ENCODE assay signal across 8 cellular contexts in the genomic region with DNA sequence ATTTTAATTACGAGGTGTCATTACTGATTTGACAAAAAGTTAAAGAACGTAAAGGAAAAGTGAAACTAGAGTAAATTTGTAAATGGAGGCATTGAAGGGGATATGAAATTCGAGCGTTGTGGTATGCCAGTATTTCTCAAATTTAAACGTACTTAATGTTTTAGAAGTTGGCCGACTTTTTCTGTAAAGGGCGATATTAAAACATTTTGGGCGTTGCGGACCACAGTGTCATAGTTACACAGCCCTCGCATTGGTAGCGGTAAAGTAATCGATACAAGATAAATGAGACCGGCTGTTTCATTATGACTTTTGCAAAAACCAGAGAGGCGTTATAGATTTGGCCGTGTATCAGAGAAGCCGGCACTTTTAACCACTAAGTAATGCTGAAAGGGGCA. TPM values are rescaled to one million over a fixed set of nuclear protein-coding genes. Genes with fewer than 3 reads are reported as not detected.
DNase-seq lines count a peak whose midpoint lies in the region; ATAC-seq and TF ChIP-seq lines count a peak whose summit lies in the region.

No MANE protein-coding gene starts in this region.

- H4K91ac ChIP-seq in IMR-90 (ENCODE audit: insufficient read depth, low read depth, low read length), result peak overlapping the region; percentile 74
- no peak overlapping the region for H4K91ac ChIP-seq in mesenchymal stem cell (ENCODE audit: low read length)

- 0 out of 4 replicates have a peak, but pooled peaks cover 0 to 3% of the 10 kb centered on the region in 2 experiments for H3K79me1 ChIP-seq in IMR-90 (ENCODE audit: low read depth in 1 of 2, low read length in 2 of 2)
- H3K79me1 ChIP-seq in mesenchymal stem cell (replicated peaks; ENCODE audit: low read length, poor library complexity, severe bottlenecking), result no peaks in the 10 kb centered on the region

- H3K9ac ChIP-seq in IMR-90 (ENCODE audit: low read depth, low read length), result peak overlapping the region; percentile 63
- peak overlapping the region; percentile 95 for H3K9ac ChIP-seq in mesenchymal stem cell (ENCODE audit: low read length)

- peak overlapping the region; percentile 82; the same call in 1 of the 2 replicates for H4K5ac ChIP-seq in IMR-90 (ENCODE audit: low read depth, low read length)

- POLR2A ChIA-PET in IMR-90 (lab: Charles Lee; ENCODE audit: unreplicated experiment), result interaction anchor here (0.6 to 2.8 kb wide), 9 partner anchors 18 to 1747 kb away, joined by 3 to 24 read pairs (median 4); a partner anchor contains a TSS

- peak overlapping the region; percentile 99 for H3K56ac ChIP-seq in IMR-90 (ENCODE audit: extremely low read depth, insufficient read depth, low read length)

- peak overlapping the region; percentile 96 for H3K27ac Mint-ChIP-seq in activated CD4-positive, alpha-beta T cell treated with anti-CD3 and anti-CD28 coated beads, Interleukin-2, amount 10 ng/mL, durations not matched to agents 24 days and 14 days

- H2AK5ac ChIP-seq in IMR-90 (ENCODE audit: low read depth, low read length) (no peak overlapping the region), mesenchymal stem cell (ENCODE audit: low read length, severe bottlenecking) (peak overlapping the region; percentile 50)

- TF ChIP-seq POLR2A in IMR-90 (IDR thresholded peaks at IDR 0.05; ENCODE audit: low read depth, low read length), result no peak
- no peak for TF ChIP-seq POLR2A in vagina (IDR thresholded peaks at IDR 0.05)

- H3K4me3 ChIP-seq in IMR-90 (ENCODE audit: insufficient read depth, low read depth, low read length) (peak overlapping the region; percentile 79), astrocyte of the spinal cord (ENCODE audit: low read depth, low read length) (peak overlapping the region; percentile 60), mesenchymal stem cell (ENCODE audit: insufficient read depth in 1 of 2, low read depth in 1 of 2, low read length in 2 of 2) (peak overlapping the region in 1 of 2 experiments; percentile 88), vagina (peak overlapping the region; percentile 56)

- peaks cover 53% of the 10 kb centered on the region for H3K4me1 Mint-ChIP-seq in activated CD4-positive, alpha-beta T cell treated with anti-CD3 and anti-CD28 coated beads, Interleukin-2, amount 10 ng/mL, durations not matched to agents 24 days and 14 days

- H3K18ac ChIP-seq in IMR-90 (ENCODE audit: low read depth, low read length) (peak overlapping the region; percentile 59), mesenchymal stem cell (ENCODE audit: low read depth in 1 of 2, low read length in 2 of 2) (peak overlapping the region in 1 of 2 experiments; percentile 21)

- dilution Hi-C loops in IMR-90 (cut with HindIII; ENCODE audit: low sequenced_read_pairs, unreplicated experiment), result no loop called here

- H3K27ac ChIP-seq in IMR-90 (ENCODE audit: insufficient read depth, low read length), result peak overlapping the region; percentile 95
- peak overlapping the region; percentile 66 for H3K27ac ChIP-seq in mesenchymal stem cell (ENCODE audit: low read length, poor library complexity, severe bottlenecking)
- peak overlapping the region; percentile 50 for H3K27ac ChIP-seq in vagina

- H3K9me1 ChIP-seq in IMR-90 (ENCODE audit: insufficient read depth, low read length), result no peaks in the 10 kb centered on the region

- H3K9me3 ChIP-seq in IMR-90 (ENCODE audit: control insufficient read depth, insufficient read depth, low read length), result no peaks in the 10 kb centered on the region
- H3K9me3 ChIP-seq in mesenchymal stem cell (ENCODE audit: control insufficient read depth, low read length), result no peaks in the 10 kb centered on the region
- no peaks in the 10 kb centered on the region for H3K9me3 ChIP-seq in vagina

- H3K27me3 ChIP-seq in IMR-90 (ENCODE audit: control insufficient read depth, insufficient read depth, low read length) (no peaks in the 10 kb centered on the region), mesenchymal stem cell (ENCODE audit: control insufficient read depth in 1 of 2, insufficient read depth in 1 of 2, low read length in 2 of 2) (no peaks in the 10 kb centered on the region), vagina (no peaks in the 10 kb centered on the region)

- in situ Hi-C loops in IMR-90 (cut with MboI; ENCODE audit: low sequenced_read_pairs) (no loop called here), astrocyte of the spinal cord (cut with HindIII; ENCODE audit: low sequenced_read_pairs) (no loop called here)

- H2BK5ac ChIP-seq in IMR-90 (ENCODE audit: low read depth, low read length, poor library complexity, severe bottlenecking) (peak overlapping the region; percentile 92), mesenchymal stem cell (ENCODE audit: low read depth, low read length, poor library complexity, severe bottlenecking) (no peak overlapping the region)

- intact Hi-C loops in activated CD4-positive, alpha-beta T cell treated with anti-CD3 and anti-CD28 coated beads, Interleukin-2, amount 10 ng/mL, durations not matched to agents 24 days and 14 days (cut with micrococcal nuclease), result loop anchor here (1.0 to 2.0 kb wide), 8 partner anchors 7 to 1750 kb away; a partner anchor contains a TSS
- intact Hi-C loops in IMR-90 (cut with micrococcal nuclease), result loop anchor here (2.0 kb wide), 4 partner anchors 18 to 58 kb away; a partner anchor contains a TSS
- intact Hi-C loops in vagina (cut with DNase I), result no loop called here

- ATAC-seq in IMR-90 (ENCODE audit: low read depth), result no peak; the same call in 1 of the 2 replicates
- ATAC-seq in HG03354 (IDR thresholded peaks at IDR 0.05; ENCODE audit: poor library complexity, severe bottlenecking, unreplicated experiment), result no peak
- ATAC-seq in GM21447 (IDR thresholded peaks at IDR 0.05; ENCODE audit: unreplicated experiment), result no peak

- BruUV-seq in IMR-90 (replicated peaks; lab: Mats Ljungman, UMichigan), result no TSS peak

- H4K8ac ChIP-seq in IMR-90 (ENCODE audit: low read depth in 2 of 2, low read length in 2 of 2) (peak overlapping the region; percentile 93 to 98; a peak in 3 of 4 replicates), mesenchymal stem cell (ENCODE audit: low read length) (no peak overlapping the region)

- peaks cover 2% of the 10 kb centered on the region for H3K36me3 Mint-ChIP-seq in activated CD4-positive, alpha-beta T cell treated with anti-CD3 and anti-CD28 coated beads, Interleukin-2, amount 10 ng/mL, durations not matched to agents 24 days and 14 days (ENCODE audit: low read depth)

- H2BK12ac ChIP-seq in mesenchymal stem cell (ENCODE audit: low read length in 2 of 2), result no peak overlapping the region

- H2BK20ac ChIP-seq in IMR-90 (ENCODE audit: low read depth, low read length), result no peak overlapping the region

- TF ChIP-seq CTCF in IMR-90 (conservative IDR thresholded peaks at IDR 0.05; ENCODE audit: low read depth, low read length), result no peak
- TF ChIP-seq CTCF in astrocyte of the spinal cord (IDR thresholded peaks at IDR 0.05; ENCODE audit: low read depth, low read length), result no peak
- TF ChIP-seq CTCF in vagina (IDR thresholded peaks at IDR 0.05), result no peak

- no peaks in the 10 kb centered on the region for H3K9me3 Mint-ChIP-seq in activated CD4-positive, alpha-beta T cell treated with anti-CD3 and anti-CD28 coated beads, Interleukin-2, amount 10 ng/mL, durations not matched to agents 24 days and 14 days

- 0% methylated on average over 8 of the region's 16 CpGs; no CpG with 5 or more reads in 1 of the 2 experiments for WGBS in IMR-90 (ENCODE audit: extremely low coverage in 2 of 2, insufficient read length in 1 of 2), 2 experiments
- 41% methylated on average over 16 of the region's 16 CpGs for WGBS in mesenchymal stem cell

- H2BK120ac ChIP-seq in IMR-90 (ENCODE audit: low read depth, low read length), result 0 out of 2 replicates have a peak overlapping the region, but pooled peaks have one; percentile 45
- H2BK120ac ChIP-seq in mesenchymal stem cell (ENCODE audit: low read depth, low read length), result peak overlapping the region; percentile 75

- peaks cover 2% of the 10 kb centered on the region for H3K27me3 Mint-ChIP-seq in activated CD4-positive, alpha-beta T cell treated with anti-CD3 and anti-CD28 coated beads, Interleukin-2, amount 10 ng/mL, durations not matched to agents 24 days and 14 days

- H3K23ac ChIP-seq in IMR-90 (ENCODE audit: low read depth, low read length) (peak overlapping the region; percentile 73), mesenchymal stem cell (ENCODE audit: low read length in 2 of 2) (no peak overlapping the region)

- H3K4me3 Mint-ChIP-seq in activated CD4-positive, alpha-beta T cell treated with anti-CD3 and anti-CD28 coated beads, Interleukin-2, amount 10 ng/mL, durations not matched to agents 24 days and 14 days, result peak overlapping the region; percentile 92

- H3K4me2 ChIP-seq in IMR-90 (ENCODE audit: low read depth, low read length) (peak overlapping the region; percentile 87), mesenchymal stem cell (ENCODE audit: low read length, poor library complexity, severe bottlenecking) (peak overlapping the region; percentile 88)

- no peak overlapping the region for H2BK15ac ChIP-seq in IMR-90 (ENCODE audit: low read depth, low read length)
- H2BK15ac ChIP-seq in mesenchymal stem cell (ENCODE audit: low read depth, poor library complexity, severe bottlenecking), result no peak overlapping the region

- CTCF ChIA-PET in IMR-90 (lab: Yijun Ruan, JAX), result interaction anchor here (0.8 to 1.6 kb wide), 4 partner anchors 21 to 36 kb away, joined by 3 to 7 read pairs (median 3); a partner anchor contains a TSS

- H3K36me3 ChIP-seq in IMR-90 (ENCODE audit: control insufficient read depth, insufficient read depth, low read length) (no peaks in the 10 kb centered on the region), mesenchymal stem cell (ENCODE audit: control insufficient read depth in 1 of 2, insufficient read depth in 2 of 2, low read depth in 1 of 2, low read length in 2 of 2) (no peaks in the 10 kb centered on the region), vagina (no peaks in the 10 kb centered on the region)

- DNase-seq in activated CD4-positive, alpha-beta T cell treated with anti-CD3 and anti-CD28 coated beads, Interleukin-2, amount 10 ng/mL, durations not matched to agents 24 days and 14 days, result no peak
- no peak for DNase-seq in activated CD4-positive, alpha-beta T cell treated with anti-CD3 and anti-CD28 coated beads for 48 hours
- DNase-seq in IMR-90 (no peak), astrocyte of the spinal cord (ENCODE audit: low read depth, low spot score) (no peak), mesenchymal stem cell (no peak), vagina (ENCODE audit: extremely low spot score in 2 of 2) (no peak)

- H4K20me1 ChIP-seq in IMR-90 (ENCODE audit: insufficient read depth, low read length), result no peaks in the 10 kb centered on the region

- no peaks in the 10 kb centered on the region for H3K4me1 ChIP-seq in IMR-90 (ENCODE audit: control insufficient read depth, insufficient read depth, low read length)
- H3K4me1 ChIP-seq in mesenchymal stem cell (ENCODE audit: control insufficient read depth, insufficient read depth, low read depth, low read length), result peaks cover 9% of the 10 kb centered on the region
- H3K4me1 ChIP-seq in vagina, result peaks cover 24% of the 10 kb centered on the region

- peak overlapping the region; percentile 86 for H2AFZ ChIP-seq in IMR-90 (replicated peaks; ENCODE audit: low read length, poor library complexity)
- peak overlapping the region; percentile 80 for H2AFZ ChIP-seq in mesenchymal stem cell (ENCODE audit: low read depth, low read length)

- peak overlapping the region; percentile 63 for H2AK9ac ChIP-seq in IMR-90 (replicated peaks; ENCODE audit: low read depth, low read length, poor library complexity)

- H3K4ac ChIP-seq in IMR-90 (ENCODE audit: low read depth, low read length) (peak overlapping the region; percentile 88), mesenchymal stem cell (ENCODE audit: low read depth in 1 of 2, low read length in 2 of 2) (peak overlapping the region in 1 of 2 experiments; percentile 55)

- TF ChIP-seq RAD21 in IMR-90 (IDR thresholded peaks at IDR 0.05; ENCODE audit: low read length), result no peak

- H3K14ac ChIP-seq in IMR-90 (replicated peaks; ENCODE audit: low read depth, low read length) (peak overlapping the region; percentile 59), mesenchymal stem cell (ENCODE audit: low read length in 2 of 2) (no peak overlapping the region)

RNA-seq across cellular contexts. Expression of a gene that starts 39.6 kb away (rescaled TPM):
- total RNA-seq in activated CD4-positive, alpha-beta T cell treated with anti-CD3 and anti-CD28 coated beads, Interleukin-2, amount 10 ng/mL, durations not matched to agents 24 days and 14 days, result not detected in 2 replicates
- total RNA-seq in IMR-90 (2012; rRNA removed) (not detected in 2 replicates), vagina (not detected)
- polyA plus RNA-seq in IMR-90 (2012; rRNA removed), result not detected in 2 replicates
- polyA plus RNA-seq in IMR-90 (2012; cell fraction: cytosol; rRNA removed), result not detected in 2 replicates
- not detected in 2 replicates for polyA plus RNA-seq in IMR-90 (2012; cell fraction: nucleus; rRNA removed; ENCODE audit: low replicate concordance)
- polyA plus RNA-seq in mesenchymal stem cell (2013, experiment 1 of 2), result not detected
- polyA plus RNA-seq in mesenchymal stem cell (2013, experiment 2 of 2), result not detected
